In genomic region chr6:37177083-37177949, GRCh38 we compare ENCODE assay signal across 12 cellular contexts. TPM values are rescaled to one million over a fixed set of nuclear protein-coding genes. Genes with fewer than 3 reads are reported as not detected.
A peak's percentile ranks its signal among the peaks of the same experiment; 100 is the strongest.
DNase-seq lines count a peak whose midpoint lies in the region; ATAC-seq and TF ChIP-seq lines count a peak whose summit lies in the region.
"Had no signal": no experiment of that assay in that cellular context is flagged by ENCODE, and none has a peak within 500 bp of the region (broad histone marks: within the 10 kb centered on the region; RNA-seq: fewer than 3 reads in every experiment).

No MANE protein-coding gene starts in this region.

- no peak overlapping the region for H3K4me2 ChIP-seq in OCI-LY7 (ENCODE audit: low read length)

- no peaks in the 10 kb centered on the region for H3K27me3 Mint-ChIP-seq in activated T-cell treated with anti-CD3 and anti-CD28 coated beads, Interleukin-2, amount 50 U/mL, for 24 hours
- no peaks in the 10 kb centered on the region for H3K27me3 Mint-ChIP-seq in stimulated activated memory B cell treated with anti-CD40 and anti-IgM and Interleukin-4, amounts not matched to agents 10 μg/mL and 1 μg/mL and 100 μg/mL, for 72 hours
- no peaks in the 10 kb centered on the region for H3K27me3 Mint-ChIP-seq in mesothelial cell of epicardium (ENCODE audit: low read depth)

- CTCF ChIA-PET in OCI-LY7 (lab: Charles Lee; ENCODE audit: unreplicated experiment), result interaction anchor here (1.2 kb wide), 1 partner anchor 125 kb away, joined by 3 read pairs; no protein-coding TSS in a partner anchor

- BruUV-seq in OCI-LY7 (replicated peaks; lab: Mats Ljungman, UMichigan), result no TSS peak

- no peaks in the 10 kb centered on the region for H3K9me3 Mint-ChIP-seq in activated T-cell treated with anti-CD3 and anti-CD28 coated beads, Interleukin-2, amount 50 U/mL, for 24 hours
- H3K9me3 Mint-ChIP-seq in stimulated activated memory B cell treated with anti-CD40 and anti-IgM and Interleukin-4, amounts not matched to agents 10 μg/mL and 1 μg/mL and 100 μg/mL, for 72 hours, result no peaks in the 10 kb centered on the region
- no peaks in the 10 kb centered on the region for H3K9me3 Mint-ChIP-seq in mesothelial cell of epicardium

- intact Hi-C loops in OCI-LY7 (cut with micrococcal nuclease; ENCODE audit: unreplicated experiment), result loop anchor here (10.0 kb wide), 1 partner anchor 413 kb away; no protein-coding TSS in a partner anchor

- H3K36me3 ChIP-seq in OCI-LY7 (ENCODE audit: insufficient read depth, low read length), result peaks cover 42% of the 10 kb centered on the region

- no peak overlapping the region for H3K4me3 ChIP-seq in OCI-LY7 (ENCODE audit: low read depth, low read length, poor library complexity, severe bottlenecking)

- H3K9me2 ChIP-seq in OCI-LY7 (ENCODE audit: insufficient read depth, low read length), result no peaks in the 10 kb centered on the region

- H3K36me3 Mint-ChIP-seq in activated T-cell treated with anti-CD3 and anti-CD28 coated beads, Interleukin-2, amount 50 U/mL, for 24 hours (ENCODE audit: low read depth), result peaks cover 51% of the 10 kb centered on the region
- H3K36me3 Mint-ChIP-seq in stimulated activated memory B cell treated with anti-CD40 and anti-IgM and Interleukin-4, amounts not matched to agents 10 μg/mL and 1 μg/mL and 100 μg/mL, for 72 hours, result peaks cover 32% of the 10 kb centered on the region
- H3K36me3 Mint-ChIP-seq in mesothelial cell of epicardium, result peaks cover 20% of the 10 kb centered on the region

- H3K4me3 Mint-ChIP-seq in activated T-cell treated with anti-CD3 and anti-CD28 coated beads, Interleukin-2, amount 50 U/mL, for 24 hours, result no peak overlapping the region
- no peak overlapping the region for H3K4me3 Mint-ChIP-seq in stimulated activated memory B cell treated with anti-CD40 and anti-IgM and Interleukin-4, amounts not matched to agents 10 μg/mL and 1 μg/mL and 100 μg/mL, for 72 hours
- no peak overlapping the region for H3K4me3 Mint-ChIP-seq in mesothelial cell of epicardium

- no peak overlapping the region for H2AFZ ChIP-seq in OCI-LY7 (ENCODE audit: low read length)

- H3K9me3 ChIP-seq in OCI-LY7 (ENCODE audit: low read length), result no peaks in the 10 kb centered on the region

- H3K4me1 Mint-ChIP-seq in activated T-cell treated with anti-CD3 and anti-CD28 coated beads, Interleukin-2, amount 50 U/mL, for 24 hours (ENCODE audit: low read depth), result peaks cover 73% of the 10 kb centered on the region
- H3K4me1 Mint-ChIP-seq in stimulated activated memory B cell treated with anti-CD40 and anti-IgM and Interleukin-4, amounts not matched to agents 10 μg/mL and 1 μg/mL and 100 μg/mL, for 72 hours, result peaks cover 59% of the 10 kb centered on the region
- H3K4me1 Mint-ChIP-seq in mesothelial cell of epicardium, result peaks cover 8% of the 10 kb centered on the region

- H3K4me1 ChIP-seq in OCI-LY7 (ENCODE audit: insufficient read depth, low read length, poor library complexity, severe bottlenecking), result peaks cover 12% of the 10 kb centered on the region

- H3K27ac ChIP-seq in OCI-LY7 (ENCODE audit: low read depth, low read length, poor library complexity, severe bottlenecking) (no peak overlapping the region), cingulate gyrus (ENCODE audit: low read depth, low read length) (peak overlapping the region; percentile 39)

- TF ChIP-seq CTCF in OCI-LY7 (conservative IDR thresholded peaks at IDR 0.05; ENCODE audit: low read length) (peak; percentile 49), mesothelial cell of epicardium (IDR thresholded peaks at IDR 0.05; ENCODE audit: unreplicated experiment) (no peak)

- no peak for DNase-seq in activated T-cell treated with anti-CD3 and anti-CD28 coated beads, Interleukin-2, amount 50 U/mL, for 24 hours
- DNase-seq in activated T-cell treated with anti-CD3 and anti-CD28 coated beads, Interleukin-2, amount 50 U/mL, for 1 hour, result no peak
- DNase-seq in OCI-LY7 (ENCODE audit: low spot score) (peak; percentile 32), mesothelial cell of epicardium (ENCODE audit: low spot score in 2 of 2, unreplicated experiment in 2 of 2) (no peak)
- DNase-seq: activated CD4-positive, alpha-beta T cell treated with anti-CD3 and anti-CD28 coated beads, Interleukin-2, amount 50 U/mL, for 4 hours; foreskin fibroblast; left ventricle myocardium superior had no signal

- peaks cover 5% of the 10 kb centered on the region; the same call in 1 of the 2 replicates for H3K79me2 ChIP-seq in OCI-LY7 (ENCODE audit: insufficient read depth, low read depth, low read length)

- POLR2A ChIA-PET in OCI-LY7 (lab: Charles Lee), result interaction anchor here (0.7 to 1.6 kb wide), 4 partner anchors 30 to 126 kb away, joined by 3 to 6 read pairs (median 3); no protein-coding TSS in a partner anchor

- peak; percentile 54 for ATAC-seq in stimulated activated memory B cell treated with anti-CD40 and anti-IgM and Interleukin-4, amounts not matched to agents 10 μg/mL and 1 μg/mL and 100 μg/mL, for 72 hours
- ATAC-seq in GM18861 (IDR thresholded peaks at IDR 0.05; ENCODE audit: unreplicated experiment) (no peak), GM19035 (IDR thresholded peaks at IDR 0.05; ENCODE audit: unreplicated experiment) (no peak)
- ATAC-seq: left ventricle myocardium superior had no signal

- H3K27ac Mint-ChIP-seq in activated T-cell treated with anti-CD3 and anti-CD28 coated beads, Interleukin-2, amount 50 U/mL, for 24 hours, result peak overlapping the region; percentile 59
- H3K27ac Mint-ChIP-seq in stimulated activated memory B cell treated with anti-CD40 and anti-IgM and Interleukin-4, amounts not matched to agents 10 μg/mL and 1 μg/mL and 100 μg/mL, for 72 hours, result no peak overlapping the region
- no peak overlapping the region for H3K27ac Mint-ChIP-seq in mesothelial cell of epicardium
- H3K27ac Mint-ChIP-seq: brain had no signal

- H4K20me1 ChIP-seq in OCI-LY7 (ENCODE audit: insufficient read depth, low read length), result peaks cover 12% of the 10 kb centered on the region

RNA-seq across cellular contexts. Expression of gene PIM1, which starts 7.4 kb away (rescaled TPM):
- 27.4 and 31.4 TPM in 2 replicates for total RNA-seq in OCI-LY7 (2014; rRNA removed; shearing (Covaris generic))
- total RNA-seq in OCI-LY7 (2022), result 24.7 and 35.8 TPM in 2 replicates
- 26.2 to 30.3 TPM (median 28.6 TPM) in 3 replicates for total RNA-seq in mesothelial cell of epicardium
